In the genomic region with DNA sequence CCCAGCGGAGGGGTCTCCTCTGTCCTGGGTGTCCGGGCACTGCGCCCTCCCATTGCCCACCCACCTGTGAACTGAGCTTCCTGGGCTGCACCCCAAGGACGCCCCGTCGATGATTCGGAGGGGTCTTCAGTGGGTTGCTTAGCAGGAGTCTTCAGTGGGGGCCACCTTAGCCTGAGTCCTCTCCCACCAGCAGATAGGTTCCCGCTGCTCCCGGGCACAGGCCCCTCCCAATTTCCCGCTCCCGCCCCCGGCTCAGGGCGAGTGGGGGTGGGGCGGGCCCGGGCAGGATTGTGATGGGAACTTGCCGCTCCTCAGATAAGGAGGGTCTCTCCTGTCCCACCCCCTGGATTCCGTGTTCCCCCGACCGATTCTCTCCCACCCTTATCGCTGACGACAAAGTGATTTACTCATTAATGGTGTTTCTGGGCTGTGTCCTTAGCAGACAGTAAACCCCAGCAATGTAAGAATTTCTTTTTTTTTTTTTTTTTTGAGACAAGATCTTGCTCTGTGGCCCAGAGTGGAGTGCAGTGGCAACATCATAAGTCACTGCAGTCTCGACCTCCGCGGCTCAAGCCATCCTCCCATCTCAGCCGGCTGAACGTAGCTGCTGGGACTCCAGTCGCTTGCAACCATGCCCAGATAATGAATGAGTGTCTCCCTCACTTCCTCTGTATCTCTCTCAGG, we compare ENCODE assay signal across 8 cellular contexts. TPM values are rescaled to one million over a fixed set of nuclear protein-coding genes. Genes with fewer than 3 reads are reported as not detected.
DNase-seq lines count a peak whose midpoint lies in the region; ATAC-seq and TF ChIP-seq lines count a peak whose summit lies in the region.

No MANE protein-coding gene starts in this region.

- peaks cover 61% of the 10 kb centered on the region for H3K27me3 Mint-ChIP-seq in type B pancreatic cell

- H3K4me3 ChIP-seq in cardiac fibroblast (replicated peaks in 1 of 2; ENCODE audit: low read depth in 2 of 2, low read length in 2 of 2) (peak overlapping the region; percentile 49 to 56), left lung (peak overlapping the region; percentile 26 to 29)

- no peaks in the 10 kb centered on the region for H3K36me3 Mint-ChIP-seq in type B pancreatic cell

- ATAC-seq in left lung, result peak; percentile 46
- ATAC-seq in HG02970 (IDR thresholded peaks at IDR 0.05; ENCODE audit: low FRiP score, unreplicated experiment), result no peak
- ATAC-seq in HG03520 (IDR thresholded peaks at IDR 0.05; ENCODE audit: unreplicated experiment), result no peak

- intact Hi-C loops in left lung (cut with DNase I), result no loop called here

- peaks cover 11 to 29% of the 10 kb centered on the region in 2 donors for H3K4me1 ChIP-seq in left lung

- no peak overlapping the region for H3K27ac ChIP-seq in left lung

- DNase-seq in activated CD4-positive, alpha-beta T cell treated with anti-CD3 and anti-CD28 coated beads for 48 hours, result peak; percentile 19
- DNase-seq in activated CD4-positive, alpha-beta T cell treated with anti-CD3 and anti-CD28 coated beads, Interleukin-2, amount 50 U/mL, for 4 hours, result no peak
- peak; percentile 55 for DNase-seq in NCI-H748 (lab: John Stamatoyannopoulos, UW; ENCODE audit: unreplicated experiment)
- DNase-seq in cardiac fibroblast (ENCODE audit: low read depth in 2 of 2), result peak; percentile 21 to 29
- DNase-seq in left lung, result no peak
- no peak for DNase-seq in type B pancreatic cell (ENCODE audit: extremely low spot score, unreplicated experiment)

- H3K9me3 Mint-ChIP-seq in type B pancreatic cell, result no peaks in the 10 kb centered on the region

- H3K4me1 Mint-ChIP-seq in type B pancreatic cell (ENCODE audit: unreplicated experiment), result peaks cover 20% of the 10 kb centered on the region

- H3K36me3 ChIP-seq in left lung, result no peaks in the 10 kb centered on the region

- no peaks in the 10 kb centered on the region for H3K9me3 ChIP-seq in left lung

- peaks cover 57 to 100% of the 10 kb centered on the region in 2 donors for H3K27me3 ChIP-seq in left lung

- TF ChIP-seq CTCF in cardiac fibroblast (IDR thresholded peaks at IDR 0.05; ENCODE audit: low read depth, low read length) (no peak), left lung (IDR thresholded peaks at IDR 0.05) (no peak), type B pancreatic cell (conservative IDR thresholded peaks at IDR 0.05) (no peak)

- H3K27ac Mint-ChIP-seq in type B pancreatic cell, result no peak overlapping the region

- peak overlapping the region; percentile 84 for H3K4me3 Mint-ChIP-seq in type B pancreatic cell

RNA-seq across cellular contexts. Expression of a gene that starts 0.7 kb away (rescaled TPM):
- total RNA-seq in left lung (1 to 10 TPM in 1 of 2 donors, under 1 TPM in 1; 0.92 to 1.8 TPM), type B pancreatic cell (ENCODE audit: low replicate concordance) (0.21 and 1.1 TPM in 2 replicates)

RNA-seq across cellular contexts. Expression of a gene that starts 14.7 kb away (rescaled TPM):
- 10 to 100 TPM; 56.0 to 82.2 TPM for total RNA-seq in left lung
- total RNA-seq in type B pancreatic cell (ENCODE audit: low replicate concordance), result 49.7 and 71.2 TPM in 2 replicates

RNA-seq across cellular contexts. Expression of a gene that starts 25.8 kb away (rescaled TPM):
- total RNA-seq in left lung (10 to 100 TPM; 25.0 to 27.4 TPM), type B pancreatic cell (ENCODE audit: low replicate concordance) (35.8 and 44.6 TPM in 2 replicates)

RNA-seq across cellular contexts. Expression of a gene that starts 47.9 kb away (rescaled TPM):
- total RNA-seq in left lung (10 to 100 TPM; 18.6 to 20.2 TPM), type B pancreatic cell (ENCODE audit: low replicate concordance) (19.0 and 34.4 TPM in 2 replicates)

RNA-seq across cellular contexts. Expression of a gene that starts 50.9 kb away (rescaled TPM):
- 10 to 100 TPM in 1 of 2 donors, 1 to 10 TPM in 1; 7.2 to 13.6 TPM for total RNA-seq in left lung
- total RNA-seq in type B pancreatic cell (ENCODE audit: low replicate concordance), result 4.8 and 6.5 TPM in 2 replicates

Comparison
In these comparisons a context has a peak if more than half of its experiments do, and no peak if none do; other contexts are left out.
1. DNase-seq: peak in activated CD4-positive, alpha-beta T cell treated with anti-CD3 and anti-CD28 coated beads for 48 hours (single experiment), NCI-H748 (single experiment) and cardiac fibroblast (2 of 2); none in activated CD4-positive, alpha-beta T cell treated with anti-CD3 and anti-CD28 coated beads, Interleukin-2, amount 50 U/mL, for 4 hours (0 of 2), left lung (0 of 2) and type B pancreatic cell (single experiment).